In the genomic region with DNA sequence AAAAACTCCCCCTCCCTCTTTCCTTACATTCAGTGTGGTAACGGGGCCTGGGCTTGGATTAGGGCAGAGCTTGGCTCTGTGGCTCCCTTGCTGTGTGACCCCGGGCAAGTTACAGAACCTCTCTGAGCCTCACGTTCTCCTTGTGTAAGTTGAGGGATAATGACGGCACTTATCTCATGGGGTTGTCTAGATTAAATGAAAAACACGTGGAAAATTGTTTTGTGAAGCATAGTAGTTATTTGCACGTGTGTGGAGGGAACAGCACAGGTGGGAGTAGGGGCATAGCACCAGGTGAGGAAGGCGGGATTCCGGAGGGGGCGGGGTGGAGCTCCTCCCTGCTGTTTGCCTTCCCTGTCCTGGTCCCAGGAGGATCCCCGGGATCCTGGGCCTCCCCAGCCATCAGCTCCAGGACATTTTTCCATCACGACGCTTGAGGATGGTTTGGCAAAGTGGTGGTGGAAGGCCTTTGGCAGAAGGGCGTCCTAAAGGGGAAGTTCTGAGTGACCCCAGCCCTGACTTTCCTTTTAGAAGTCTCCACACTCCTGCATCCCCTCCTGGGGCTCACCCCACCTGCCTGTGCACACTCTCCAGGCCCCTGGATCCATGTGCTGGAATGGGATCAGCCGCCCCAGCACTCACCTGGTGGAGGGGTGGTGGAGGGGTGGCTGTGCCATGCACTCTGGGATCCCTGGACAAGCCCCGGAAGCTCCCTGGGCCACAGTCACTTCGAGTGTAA, we compare ENCODE assay signal across 1 cellular context.
TF ChIP-seq lines count a peak whose summit lies in the region.

No MANE protein-coding gene starts in this region.

TF ChIP-seq in K562, 482 proteins besides CTCF, POLR2A, EP300 and RAD21 (continued from another document):
- TF ChIP-seq SAFB (IDR thresholded peaks at IDR 0.05; ENCODE audit: borderline replicate concordance, low read depth, low read length) (no peak), RBM25 (IDR thresholded peaks at IDR 0.05; ENCODE audit: low read depth, low read length, severe bottlenecking) (peak; percentile 72), MEF2A (IDR thresholded peaks at IDR 0.05; ENCODE audit: control insufficient read depth, low read depth, low read length) (no peak), HNRNPUL1 (IDR thresholded peaks at IDR 0.05; ENCODE audit: low read length) (no peak), MCM3 (IDR thresholded peaks at IDR 0.05) (no peak), CREB1 (IDR thresholded peaks at IDR 0.05) (no peak), CREB1 (CRISPR knock-in tag; IDR thresholded peaks at IDR 0.05) (no peak), SNIP1 (IDR thresholded peaks at IDR 0.05; ENCODE audit: low read depth) (no peak), ZFP36 (IDR thresholded peaks at IDR 0.05; ENCODE audit: low read depth, low read length, partially characterized antibody) (peak; percentile 73), TAF9B (IDR thresholded peaks at IDR 0.05; ENCODE audit: partially characterized antibody) (no peak)
- TF ChIP-seq, protein P1, sequence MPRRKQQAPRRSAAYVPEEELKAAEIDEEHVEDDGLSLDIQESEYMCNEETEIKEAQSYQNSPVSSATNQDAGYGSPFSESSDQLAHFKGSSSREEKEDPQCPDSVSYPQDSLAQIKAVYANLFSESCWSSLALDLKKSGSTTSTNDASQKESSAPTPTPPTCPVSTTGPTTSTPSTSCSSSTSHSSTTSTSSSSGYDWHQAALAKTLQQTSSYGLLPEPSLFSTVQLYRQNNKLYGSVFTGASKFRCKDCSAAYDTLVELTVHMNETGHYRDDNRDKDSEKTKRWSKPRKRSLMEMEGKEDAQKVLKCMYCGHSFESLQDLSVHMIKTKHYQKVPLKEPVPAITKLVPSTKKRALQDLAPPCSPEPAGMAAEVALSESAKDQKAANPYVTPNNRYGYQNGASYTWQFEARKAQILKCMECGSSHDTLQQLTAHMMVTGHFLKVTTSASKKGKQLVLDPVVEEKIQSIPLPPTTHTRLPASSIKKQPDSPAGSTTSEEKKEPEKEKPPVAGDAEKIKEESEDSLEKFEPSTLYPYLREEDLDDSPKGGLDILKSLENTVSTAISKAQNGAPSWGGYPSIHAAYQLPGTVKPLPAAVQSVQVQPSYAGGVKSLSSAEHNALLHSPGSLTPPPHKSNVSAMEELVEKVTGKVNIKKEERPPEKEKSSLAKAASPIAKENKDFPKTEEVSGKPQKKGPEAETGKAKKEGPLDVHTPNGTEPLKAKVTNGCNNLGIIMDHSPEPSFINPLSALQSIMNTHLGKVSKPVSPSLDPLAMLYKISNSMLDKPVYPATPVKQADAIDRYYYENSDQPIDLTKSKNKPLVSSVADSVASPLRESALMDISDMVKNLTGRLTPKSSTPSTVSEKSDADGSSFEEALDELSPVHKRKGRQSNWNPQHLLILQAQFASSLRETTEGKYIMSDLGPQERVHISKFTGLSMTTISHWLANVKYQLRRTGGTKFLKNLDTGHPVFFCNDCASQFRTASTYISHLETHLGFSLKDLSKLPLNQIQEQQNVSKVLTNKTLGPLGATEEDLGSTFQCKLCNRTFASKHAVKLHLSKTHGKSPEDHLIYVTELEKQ (CRISPR knock-in tag; IDR thresholded peaks at IDR 0.05): no peak
- TF ChIP-seq, protein P2, sequence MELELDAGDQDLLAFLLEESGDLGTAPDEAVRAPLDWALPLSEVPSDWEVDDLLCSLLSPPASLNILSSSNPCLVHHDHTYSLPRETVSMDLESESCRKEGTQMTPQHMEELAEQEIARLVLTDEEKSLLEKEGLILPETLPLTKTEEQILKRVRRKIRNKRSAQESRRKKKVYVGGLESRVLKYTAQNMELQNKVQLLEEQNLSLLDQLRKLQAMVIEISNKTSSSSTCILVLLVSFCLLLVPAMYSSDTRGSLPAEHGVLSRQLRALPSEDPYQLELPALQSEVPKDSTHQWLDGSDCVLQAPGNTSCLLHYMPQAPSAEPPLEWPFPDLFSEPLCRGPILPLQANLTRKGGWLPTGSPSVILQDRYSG (tag; conservative IDR thresholded peaks at IDR 0.05; ENCODE audit: low read depth): no peak
- TF ChIP-seq, protein P3, sequence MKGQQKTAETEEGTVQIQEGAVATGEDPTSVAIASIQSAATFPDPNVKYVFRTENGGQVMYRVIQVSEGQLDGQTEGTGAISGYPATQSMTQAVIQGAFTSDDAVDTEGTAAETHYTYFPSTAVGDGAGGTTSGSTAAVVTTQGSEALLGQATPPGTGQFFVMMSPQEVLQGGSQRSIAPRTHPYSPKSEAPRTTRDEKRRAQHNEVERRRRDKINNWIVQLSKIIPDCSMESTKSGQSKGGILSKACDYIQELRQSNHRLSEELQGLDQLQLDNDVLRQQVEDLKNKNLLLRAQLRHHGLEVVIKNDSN (CRISPR knock-in tag; IDR thresholded peaks at IDR 0.05): no peak
- TF ChIP-seq, protein P4, sequence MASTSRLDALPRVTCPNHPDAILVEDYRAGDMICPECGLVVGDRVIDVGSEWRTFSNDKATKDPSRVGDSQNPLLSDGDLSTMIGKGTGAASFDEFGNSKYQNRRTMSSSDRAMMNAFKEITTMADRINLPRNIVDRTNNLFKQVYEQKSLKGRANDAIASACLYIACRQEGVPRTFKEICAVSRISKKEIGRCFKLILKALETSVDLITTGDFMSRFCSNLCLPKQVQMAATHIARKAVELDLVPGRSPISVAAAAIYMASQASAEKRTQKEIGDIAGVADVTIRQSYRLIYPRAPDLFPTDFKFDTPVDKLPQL (IDR thresholded peaks at IDR 0.05; ENCODE audit: extremely low read depth, insufficient read length): no peak
